Comparison of ENCODE assay signal across 8 cellular contexts in genomic region chr10:110355922-110356627, GRCh38. TPM values are rescaled to one million over a fixed set of nuclear protein-coding genes. Genes with fewer than 3 reads are reported as not detected.
A peak's percentile ranks its signal among the peaks of the same experiment; 100 is the strongest.
DNase-seq lines count a peak whose midpoint lies in the region; ATAC-seq and TF ChIP-seq lines count a peak whose summit lies in the region.

No MANE protein-coding gene starts in this region.

- peak overlapping the region; percentile 90 for H3K4me3 Mint-ChIP-seq in T-helper 2 cell treated with Interferon-gamma antibody and Interleukin-4, amounts not matched to agents 5 μg/mL and 100 μg/mL, for 36 hours
- H3K4me3 Mint-ChIP-seq in natural killer cell, result peak overlapping the region; percentile 21

- H3K27ac Mint-ChIP-seq in T-helper 2 cell treated with Interferon-gamma antibody and Interleukin-4, amounts not matched to agents 5 μg/mL and 100 μg/mL, for 36 hours, result peak overlapping the region; percentile 97
- no peak overlapping the region for H3K27ac Mint-ChIP-seq in natural killer cell

- intact Hi-C loops in natural killer cell (cut with micrococcal nuclease), result loop anchor here (2.0 kb wide), 2 partner anchors 59 to 181 kb away; no protein-coding TSS in a partner anchor

- ATAC-seq in GM18873 (IDR thresholded peaks at IDR 0.05; ENCODE audit: low FRiP score, unreplicated experiment) (peak; percentile 10), HG02870 (IDR thresholded peaks at IDR 0.05; ENCODE audit: unreplicated experiment) (peak; percentile 7), natural killer cell (no peak)

- peak; percentile 29 for DNase-seq in T-helper 2 cell treated with Interferon-gamma antibody and Interleukin-4, amounts not matched to agents 5 μg/mL and 100 μg/mL, for 36 hours (ENCODE audit: low spot score)
- no peak for DNase-seq in natural killer cell
- no peak for DNase-seq in OCI-M2 (lab: John Stamatoyannopoulos, UW; ENCODE audit: unreplicated experiment)
- DNase-seq in stimulated activated naive CD4-positive, alpha-beta T cell treated with Interleukin-2 at 50 U/mL for 16 hours (lab: John Stamatoyannopoulos, UW), result no peak
- no peak for DNase-seq in foreskin fibroblast
- no peak for DNase-seq in islet precursor cell

- no peaks in the 10 kb centered on the region for H3K36me3 Mint-ChIP-seq in T-helper 2 cell treated with Interferon-gamma antibody and Interleukin-4, amounts not matched to agents 5 μg/mL and 100 μg/mL, for 36 hours (ENCODE audit: low read depth)
- no peaks in the 10 kb centered on the region for H3K36me3 Mint-ChIP-seq in natural killer cell

- TF ChIP-seq CTCF in natural killer cell (IDR thresholded peaks at IDR 0.05) (no peak), foreskin fibroblast (IDR thresholded peaks at IDR 0.05; ENCODE audit: low read depth, low read length) (no peak)

- no peak overlapping the region for H3K4me3 ChIP-seq in foreskin fibroblast (ENCODE audit: low read depth in 1 of 2, low read length in 2 of 2)

- no peaks in the 10 kb centered on the region for H3K9me3 Mint-ChIP-seq in T-helper 2 cell treated with Interferon-gamma antibody and Interleukin-4, amounts not matched to agents 5 μg/mL and 100 μg/mL, for 36 hours
- H3K9me3 Mint-ChIP-seq in natural killer cell, result no peaks in the 10 kb centered on the region

- H3K27me3 Mint-ChIP-seq in T-helper 2 cell treated with Interferon-gamma antibody and Interleukin-4, amounts not matched to agents 5 μg/mL and 100 μg/mL, for 36 hours (ENCODE audit: low read depth), result no peaks in the 10 kb centered on the region
- peaks cover 8 to 13% of the 10 kb centered on the region in 2 donors for H3K27me3 Mint-ChIP-seq in natural killer cell (ENCODE audit: low read depth in 2 of 2)

- H3K4me1 Mint-ChIP-seq in T-helper 2 cell treated with Interferon-gamma antibody and Interleukin-4, amounts not matched to agents 5 μg/mL and 100 μg/mL, for 36 hours (ENCODE audit: low read depth), result peaks cover 62% of the 10 kb centered on the region
- peaks cover 13 to 21% of the 10 kb centered on the region in 2 donors for H3K4me1 Mint-ChIP-seq in natural killer cell

RNA-seq across cellular contexts. Expression of gene SMNDC1, which starts 51.4 kb away (rescaled TPM):
- 10 to 100 TPM; 53.3 to 56.3 (median 55.3) TPM for total RNA-seq in natural killer cell

Comparison
In these comparisons a context has a peak if more than half of its experiments do, and no peak if none do; other contexts are left out.
1. ATAC-seq: peak in GM18873 (single experiment) and HG02870 (single experiment); none in natural killer cell (0 of 3).